Comparison of ENCODE assay signal across 10 cellular contexts in the genomic region with DNA sequence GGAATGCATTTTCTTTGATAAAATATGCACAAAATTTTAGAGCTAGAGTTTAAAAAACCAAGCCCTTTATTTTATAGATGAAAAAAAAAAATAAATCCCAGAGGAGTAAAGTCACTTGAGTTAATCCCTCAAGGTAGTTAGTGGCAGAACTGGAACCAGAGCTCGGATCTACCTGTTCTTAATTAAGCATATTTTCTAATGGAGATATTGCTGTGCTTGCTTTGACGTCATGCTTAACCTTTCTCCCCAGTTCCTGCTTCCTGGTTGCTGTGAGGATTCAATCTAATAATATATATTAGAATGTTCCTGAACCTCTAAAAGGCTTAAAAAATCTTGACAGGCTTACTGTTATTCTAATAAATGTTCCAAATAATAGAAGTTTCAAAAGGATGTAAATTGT.
"Had no signal": no experiment of that assay in that cellular context is flagged by ENCODE, and none has a peak within 500 bp of the region (broad histone marks: within the 10 kb centered on the region; RNA-seq: fewer than 3 reads in every experiment).

No MANE protein-coding gene starts in this region.

- H3K4me1 Mint-ChIP-seq: IgD-negative memory B cell had no signal

- H3K27ac ChIP-seq: HL-60, KMS-11 had no signal

- H3K27ac Mint-ChIP-seq: HFFc6, IgD-negative memory B cell had no signal

- H3K4me1 ChIP-seq: HAP-1 had no signal

- DNase-seq: GOT3, H7, HFFc6, KBM-7 had no signal

- ATAC-seq: HCT116, HepG2 had no signal

- H3K9me3 ChIP-seq: HAP-1 had no signal

- H3K36me3 ChIP-seq: HAP-1 had no signal

- H3K4me2 ChIP-seq: KMS-11 had no signal

- H3K4me3 Mint-ChIP-seq: HFFc6, IgD-negative memory B cell had no signal

- H3K27me3 Mint-ChIP-seq: IgD-negative memory B cell had no signal

- H3K9me3 Mint-ChIP-seq: HFFc6, IgD-negative memory B cell had no signal

- H3K36me3 Mint-ChIP-seq: IgD-negative memory B cell had no signal

- H3K4me3 ChIP-seq: HAP-1 had no signal

- H3K9ac ChIP-seq: KMS-11 had no signal
